Comparison of ENCODE assay signal across 2 cellular contexts in the genomic region with DNA sequence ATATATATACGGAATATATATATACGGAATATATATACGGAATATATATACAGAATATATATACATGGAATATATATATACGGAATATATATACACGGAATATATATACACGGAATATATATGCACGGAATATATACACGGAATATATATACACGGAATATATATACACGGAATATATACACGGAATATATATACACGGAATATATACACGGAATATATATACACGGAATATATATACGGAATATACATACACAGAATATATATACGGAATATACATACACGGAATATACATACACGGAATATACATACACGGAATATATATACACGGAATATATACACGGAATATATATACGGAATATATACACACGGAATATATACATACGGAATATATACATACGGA.
DNase-seq lines count a peak whose midpoint lies in the region; ATAC-seq, FAIRE-seq and TF ChIP-seq lines count a peak whose summit lies in the region.
"Not testable (repeated sequence)": the region's sequence is repeated elsewhere in the genome, so short reads cannot be mapped to it uniquely, and the experiment has no call there.

No MANE protein-coding gene starts in this region.

- CTCF ChIA-PET in WTC11 (lab: Charles Lee) = not testable (repeated sequence)

- not testable (repeated sequence) for H3K4me3 Mint-ChIP-seq in WTC11

- FAIRE-seq in islet of Langerhans (lab: Jason Lieb, UNC) = peak; percentile 64

- not testable (repeated sequence) for DNase-seq in WTC11 (ENCODE audit: low spot score)

- H3K27me3 Mint-ChIP-seq in WTC11 (ENCODE audit: low read depth) = not testable (repeated sequence)

- POLR2A ChIA-PET in WTC11 (lab: Charles Lee) = not testable (repeated sequence)

- not testable (repeated sequence) for TF ChIP-seq CTCF in WTC11 (IDR thresholded peaks at IDR 0.05)

- H3K4me1 Mint-ChIP-seq in WTC11 = not testable (repeated sequence)

- peaks cover 40% of the 10 kb centered on the region for H3K9me3 Mint-ChIP-seq in WTC11

- not testable (repeated sequence) for ATAC-seq in WTC11

- H3K36me3 Mint-ChIP-seq in WTC11 = peaks cover 13% of the 10 kb centered on the region

- not testable (repeated sequence) for H3K27ac Mint-ChIP-seq in WTC11

TF ChIP-seq in WTC11, 78 proteins besides CTCF, POLR2A, EP300 and RAD21:
- peak; percentile 92 for TF ChIP-seq HMGA2 (CRISPR knock-in tag; IDR thresholded peaks at IDR 0.05)
TF ChIP-seq in WTC11: peak in this region for 1; not testable (repeated sequence) for 77.
